In the genomic region with DNA sequence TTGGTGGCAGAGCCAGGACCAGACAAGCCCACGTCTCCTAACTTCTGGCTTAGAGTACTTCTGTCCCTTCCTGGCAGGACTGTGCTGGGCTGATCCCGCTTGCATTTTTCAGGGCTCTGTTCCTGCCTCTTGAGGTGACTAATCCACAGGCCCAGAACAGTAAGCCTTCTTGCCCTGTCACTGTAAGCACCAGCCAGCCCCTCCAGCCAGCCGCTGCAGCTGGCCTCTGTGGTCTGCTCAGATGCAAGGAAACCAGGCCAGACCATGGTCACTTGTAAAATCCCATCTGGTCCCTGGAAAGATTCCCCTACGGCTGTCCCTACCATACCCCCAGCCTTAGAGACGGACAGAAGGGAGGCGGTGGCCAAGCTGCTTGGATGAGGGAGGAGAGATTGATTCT, we compare ENCODE assay signal across 14 cellular contexts.
DNase-seq lines count a peak whose midpoint lies in the region; ATAC-seq and TF ChIP-seq lines count a peak whose summit lies in the region.
"Had no signal": no experiment of that assay in that cellular context is flagged by ENCODE, and none has a peak within 500 bp of the region (broad histone marks: within the 10 kb centered on the region; RNA-seq: fewer than 3 reads in every experiment).

No MANE protein-coding gene starts in this region.

- H3K4me1 ChIP-seq in ascending aorta = peaks cover 20 to 53% of the 10 kb centered on the region in 2 donors

- CTCF ChIA-PET in CD4-positive, alpha-beta T cell (lab: Charles Lee) = no interaction called here

- H3K4me3 ChIP-seq in ascending aorta = no peak overlapping the region

- H3K36me3 Mint-ChIP-seq in glutamatergic neuron (ENCODE audit: unreplicated experiment) = peaks cover 9% of the 10 kb centered on the region
- H3K36me3 Mint-ChIP-seq in osteocyte (ENCODE audit: unreplicated experiment) = peaks cover 5% of the 10 kb centered on the region
- H3K36me3 Mint-ChIP-seq in CD4-positive, alpha-beta T cell (ENCODE audit: low read depth) = no peaks in the 10 kb centered on the region
- H3K36me3 Mint-ChIP-seq: activated naive CD8-positive, alpha-beta T cell had no signal

- H3K36me3 ChIP-seq in ascending aorta = peaks cover 4 to 5% of the 10 kb centered on the region in 2 donors

- TF ChIP-seq CTCF in ascending aorta (IDR thresholded peaks at IDR 0.05) (no peak), glutamatergic neuron (IDR thresholded peaks at IDR 0.05; ENCODE audit: partially characterized antibody, unreplicated experiment) (no peak), osteocyte (IDR thresholded peaks at IDR 0.05) (no peak)
- no peak for TF ChIP-seq CTCF in CD4-positive, alpha-beta T cell (IDR thresholded peaks at IDR 0.05)

- H3K27ac ChIP-seq in ascending aorta = peak overlapping the region; percentile 48 to 60
- no peak overlapping the region for H3K27ac ChIP-seq in CD4-positive, alpha-beta T cell (ENCODE audit: low read depth, low read length)
- H3K27ac ChIP-seq: C4-2B had no signal

- peak overlapping the region; percentile 14 for H3K27ac Mint-ChIP-seq in glutamatergic neuron (ENCODE audit: unreplicated experiment)
- peak overlapping the region; percentile 36 for H3K27ac Mint-ChIP-seq in osteocyte (ENCODE audit: unreplicated experiment)
- no peak overlapping the region for H3K27ac Mint-ChIP-seq in CD4-positive, alpha-beta T cell
- H3K27ac Mint-ChIP-seq: activated naive CD8-positive, alpha-beta T cell had no signal

- no peak for ATAC-seq in GM21381 (IDR thresholded peaks at IDR 0.05; ENCODE audit: unreplicated experiment)
- no peak for ATAC-seq in CD4-positive, alpha-beta T cell (ENCODE audit: poor library complexity)

- H3K27me3 ChIP-seq in ascending aorta = no peaks in the 10 kb centered on the region
- H3K27me3 ChIP-seq in CD4-positive, alpha-beta T cell (ENCODE audit: control insufficient read depth, insufficient read depth, low read length) = no peaks in the 10 kb centered on the region

- H3K4me3 Mint-ChIP-seq in glutamatergic neuron (ENCODE audit: unreplicated experiment) (peak overlapping the region; percentile 14), osteocyte (ENCODE audit: unreplicated experiment) (no peak overlapping the region)
- H3K4me3 Mint-ChIP-seq in CD4-positive, alpha-beta T cell = no peak overlapping the region
- H3K4me3 Mint-ChIP-seq: activated naive CD8-positive, alpha-beta T cell had no signal

- H3K9me3 ChIP-seq in ascending aorta = no peaks in the 10 kb centered on the region
- H3K9me3 ChIP-seq in CD4-positive, alpha-beta T cell (ENCODE audit: control insufficient read depth, low read length) = no peaks in the 10 kb centered on the region

- H3K27me3 Mint-ChIP-seq in glutamatergic neuron (ENCODE audit: unreplicated experiment) (peaks cover 30% of the 10 kb centered on the region), osteocyte (ENCODE audit: unreplicated experiment) (no peaks in the 10 kb centered on the region)
- H3K27me3 Mint-ChIP-seq in CD4-positive, alpha-beta T cell = no peaks in the 10 kb centered on the region

- POLR2A ChIA-PET in CD4-positive, alpha-beta T cell (lab: Charles Lee) = no interaction called here

- H3K4me1 Mint-ChIP-seq in glutamatergic neuron (ENCODE audit: low read depth, unreplicated experiment) = peaks cover 36% of the 10 kb centered on the region
- peaks cover 42% of the 10 kb centered on the region for H3K4me1 Mint-ChIP-seq in osteocyte (ENCODE audit: unreplicated experiment)
- H3K4me1 Mint-ChIP-seq in CD4-positive, alpha-beta T cell (ENCODE audit: low read depth) = no peaks in the 10 kb centered on the region

- intact Hi-C loops in ascending aorta (cut with DNase I) = no loop called here
- intact Hi-C loops in CD4-positive, alpha-beta T cell (cut with DNase I, micrococcal nuclease) = no loop called here

- DNase-seq in ELR (ENCODE audit: low read depth) (peak; percentile 68), ascending aorta (ENCODE audit: low spot score in 2 of 2) (peak in 1 of 2 donors; percentile 76), glutamatergic neuron (no peak), osteocyte (ENCODE audit: extremely low spot score, unreplicated experiment) (no peak), NCI-H446 treated with DMSO at 0.1 percent for 48 hours (lab: John Stamatoyannopoulos, UW) (no peak), DMS53 treated with DMSO at 0.1 percent for 48 hours (lab: John Stamatoyannopoulos, UW; ENCODE audit: unreplicated experiment) (no peak)
- no peak for DNase-seq in CD4-positive, alpha-beta T cell
- DNase-seq: hypothalamus, mammary epithelial cell, NCI-H1048, NCI-H510A treated with DMSO at 0.1 percent for 48 hours had no signal

- H3K9me3 Mint-ChIP-seq in glutamatergic neuron (ENCODE audit: unreplicated experiment) (peaks cover 11% of the 10 kb centered on the region), osteocyte (ENCODE audit: unreplicated experiment) (no peaks in the 10 kb centered on the region)
- no peaks in the 10 kb centered on the region for H3K9me3 Mint-ChIP-seq in CD4-positive, alpha-beta T cell
